ENCODE assay signal across 1 cellular context in the genomic region with DNA sequence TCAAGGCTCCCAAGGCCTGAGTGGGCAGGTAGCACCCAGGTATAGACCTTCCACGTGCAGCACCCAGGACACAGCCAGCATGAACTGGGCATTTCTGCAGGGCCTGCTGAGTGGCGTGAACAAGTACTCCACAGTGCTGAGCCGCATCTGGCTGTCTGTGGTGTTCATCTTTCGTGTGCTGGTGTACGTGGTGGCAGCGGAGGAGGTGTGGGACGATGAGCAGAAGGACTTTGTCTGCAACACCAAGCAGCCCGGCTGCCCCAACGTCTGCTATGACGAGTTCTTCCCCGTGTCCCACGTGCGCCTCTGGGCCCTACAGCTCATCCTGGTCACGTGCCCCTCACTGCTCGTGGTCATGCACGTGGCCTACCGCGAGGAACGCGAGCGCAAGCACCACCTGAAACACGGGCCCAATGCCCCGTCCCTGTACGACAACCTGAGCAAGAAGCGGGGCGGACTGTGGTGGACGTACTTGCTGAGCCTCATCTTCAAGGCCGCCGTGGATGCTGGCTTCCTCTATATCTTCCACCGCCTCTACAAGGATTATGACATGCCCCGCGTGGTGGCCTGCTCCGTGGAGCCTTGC.
TF ChIP-seq lines count a peak whose summit lies in the region.

No MANE protein-coding gene starts in this region.

TF ChIP-seq in HepG2, 621 proteins besides CTCF, POLR2A, EP300 and RAD21:
- TF ChIP-seq ZNF24 (IDR thresholded peaks at IDR 0.05) (no peak), MNT (IDR thresholded peaks at IDR 0.05) (peak; percentile 86)
TF ChIP-seq in HepG2: peak in this region for 1.
